11 cellular contexts compared by ENCODE assay signal in genomic region chr1:47416319-47417128, GRCh38. TPM values are rescaled to one million over a fixed set of nuclear protein-coding genes. Genes with fewer than 3 reads are reported as not detected.
DNase-seq lines count a peak whose midpoint lies in the region; ATAC-seq and TF ChIP-seq lines count a peak whose summit lies in the region.
"Had no signal": no experiment of that assay in that cellular context is flagged by ENCODE, and none has a peak within 500 bp of the region (broad histone marks: within the 10 kb centered on the region; RNA-seq: fewer than 3 reads in every experiment).

No MANE protein-coding gene starts in this region.

- POLR2A ChIA-PET in HEK293T (lab: Yijun Ruan, JAX): no interaction called here

- H3K36me3 ChIP-seq in iPS-15b (ENCODE audit: control insufficient read depth, insufficient read depth, low read length): no peaks in the 10 kb centered on the region
- no peaks in the 10 kb centered on the region for H3K36me3 ChIP-seq in suprapubic skin

- H3K9me3 ChIP-seq in iPS-15b (ENCODE audit: control insufficient read depth, insufficient read depth, low read length) (no peaks in the 10 kb centered on the region), suprapubic skin (no peaks in the 10 kb centered on the region)

- ATAC-seq in activated T-cell treated with anti-CD3 and anti-CD28 coated beads, Interleukin-2, amount 50 U/mL, for 4 hours: peak; percentile 64 to 73
- ATAC-seq in GM18909 (IDR thresholded peaks at IDR 0.05; ENCODE audit: poor library complexity, unreplicated experiment) (no peak), HG02840 (IDR thresholded peaks at IDR 0.05; ENCODE audit: low FRiP score, unreplicated experiment) (no peak)

- H3K36me3 Mint-ChIP-seq in activated T-cell treated with anti-CD3 and anti-CD28 coated beads, Interleukin-2, amount 50 U/mL, for 4 hours (ENCODE audit: insufficient read depth): no peaks in the 10 kb centered on the region
- H3K36me3 Mint-ChIP-seq in activated T-helper 2 cell treated with anti-CD3 and anti-CD28 coated beads, Interferon-gamma antibody, Interleukin-2, Interleukin-4, amounts not matched to agents 10 μg/mL and 5 μg/mL and 100 μg/mL, durations not matched to agents 14 hours and 24 hours and 36 hours (ENCODE audit: low read depth): no peaks in the 10 kb centered on the region

- H3K4me3 ChIP-seq in iPS-15b (ENCODE audit: low read depth, low read length) (peak overlapping the region; percentile 46), suprapubic skin (peak overlapping the region; percentile 45)

- DNase-seq in activated T-cell treated with anti-CD3 and anti-CD28 coated beads, Interleukin-2, amount 50 U/mL, for 4 hours: no peak
- no peak for DNase-seq in activated T-cell treated with anti-CD3 and anti-CD28 coated beads, Interleukin-2, amount 50 U/mL, for 1 hour
- DNase-seq in activated T-helper 2 cell treated with anti-CD3 and anti-CD28 coated beads, Interferon-gamma antibody, Interleukin-2, Interleukin-4, amounts not matched to agents 10 μg/mL and 5 μg/mL and 100 μg/mL, durations not matched to agents 14 hours and 24 hours and 36 hours (ENCODE audit: low spot score): no peak
- DNase-seq in suprapubic skin (ENCODE audit: low spot score in 2 of 2): no peak
- no peak for DNase-seq in HEK293T (ENCODE audit: extremely low spot score)
- DNase-seq: COR-L47, naive B cell had no signal

- H3K9me3 Mint-ChIP-seq in activated T-cell treated with anti-CD3 and anti-CD28 coated beads, Interleukin-2, amount 50 U/mL, for 4 hours: no peaks in the 10 kb centered on the region
- no peaks in the 10 kb centered on the region for H3K9me3 Mint-ChIP-seq in activated T-helper 2 cell treated with anti-CD3 and anti-CD28 coated beads, Interferon-gamma antibody, Interleukin-2, Interleukin-4, amounts not matched to agents 10 μg/mL and 5 μg/mL and 100 μg/mL, durations not matched to agents 14 hours and 24 hours and 36 hours

- no peak overlapping the region for H3K27ac Mint-ChIP-seq in activated T-helper 2 cell treated with anti-CD3 and anti-CD28 coated beads, Interferon-gamma antibody, Interleukin-2, Interleukin-4, amounts not matched to agents 10 μg/mL and 5 μg/mL and 100 μg/mL, durations not matched to agents 14 hours and 24 hours and 36 hours

- H3K4me1 Mint-ChIP-seq in activated T-cell treated with anti-CD3 and anti-CD28 coated beads, Interleukin-2, amount 50 U/mL, for 4 hours (ENCODE audit: low read depth): peaks cover 2% of the 10 kb centered on the region
- H3K4me1 Mint-ChIP-seq in activated T-helper 2 cell treated with anti-CD3 and anti-CD28 coated beads, Interferon-gamma antibody, Interleukin-2, Interleukin-4, amounts not matched to agents 10 μg/mL and 5 μg/mL and 100 μg/mL, durations not matched to agents 14 hours and 24 hours and 36 hours (ENCODE audit: low read depth): peaks cover 4% of the 10 kb centered on the region

- no peaks in the 10 kb centered on the region for H3K4me1 ChIP-seq in iPS-15b (ENCODE audit: control insufficient read depth, insufficient read depth, low read length)
- H3K4me1 ChIP-seq in suprapubic skin: peaks cover 9% of the 10 kb centered on the region

- no peak for TF ChIP-seq CTCF in suprapubic skin (IDR thresholded peaks at IDR 0.05)

- no peak for TF ChIP-seq POLR2A in suprapubic skin (IDR thresholded peaks at IDR 0.05)

- intact Hi-C loops in activated T-helper 2 cell treated with anti-CD3 and anti-CD28 coated beads, Interferon-gamma antibody, Interleukin-2, Interleukin-4, amounts not matched to agents 10 μg/mL and 5 μg/mL and 100 μg/mL, durations not matched to agents 14 hours and 24 hours and 36 hours (cut with micrococcal nuclease): loop anchor here (2.0 kb wide), 2 partner anchors 20 to 28 kb away; no protein-coding TSS in a partner anchor

- peaks cover 86% of the 10 kb centered on the region for H3K27me3 ChIP-seq in iPS-15b (ENCODE audit: control insufficient read depth, insufficient read depth, low read length)
- peaks cover 53% of the 10 kb centered on the region for H3K27me3 ChIP-seq in suprapubic skin

- 5% methylated on average over 36 of the region's 126 CpGs for WGBS in suprapubic skin

- no peak overlapping the region for H3K27ac ChIP-seq in suprapubic skin

- CTCF ChIA-PET in HEK293T (lab: Yijun Ruan, JAX): no interaction called here

- TF ChIP-seq EP300 in suprapubic skin (IDR thresholded peaks at IDR 0.05): no peak

- H3K9ac ChIP-seq in iPS-15b (ENCODE audit: low read depth, low read length): no peak overlapping the region

- H3K27me3 Mint-ChIP-seq in activated T-cell treated with anti-CD3 and anti-CD28 coated beads, Interleukin-2, amount 50 U/mL, for 4 hours (ENCODE audit: low read depth): peaks cover 49% of the 10 kb centered on the region
- peaks cover 68% of the 10 kb centered on the region for H3K27me3 Mint-ChIP-seq in activated T-helper 2 cell treated with anti-CD3 and anti-CD28 coated beads, Interferon-gamma antibody, Interleukin-2, Interleukin-4, amounts not matched to agents 10 μg/mL and 5 μg/mL and 100 μg/mL, durations not matched to agents 14 hours and 24 hours and 36 hours (ENCODE audit: low read depth)

- peak overlapping the region; percentile 48 for H3K4me3 Mint-ChIP-seq in activated T-cell treated with anti-CD3 and anti-CD28 coated beads, Interleukin-2, amount 50 U/mL, for 4 hours
- H3K4me3 Mint-ChIP-seq in activated T-helper 2 cell treated with anti-CD3 and anti-CD28 coated beads, Interferon-gamma antibody, Interleukin-2, Interleukin-4, amounts not matched to agents 10 μg/mL and 5 μg/mL and 100 μg/mL, durations not matched to agents 14 hours and 24 hours and 36 hours (ENCODE audit: low read depth): peak overlapping the region; percentile 43

TF ChIP-seq in HEK293T, 16 proteins besides CTCF, POLR2A, EP300 and RAD21:
- TF ChIP-seq SP1 (IDR thresholded peaks at IDR 0.05): no peak
- no peak for TF ChIP-seq ELF4 (IDR thresholded peaks at IDR 0.05)
- no peak for TF ChIP-seq TARDBP (IDR thresholded peaks at IDR 0.05)
- no peak for TF ChIP-seq LEF1 (IDR thresholded peaks at IDR 0.05; ENCODE audit: borderline replicate concordance)
- no peak for TF ChIP-seq NFRKB (IDR thresholded peaks at IDR 0.05)
- TF ChIP-seq L3MBTL2 (conservative IDR thresholded peaks at IDR 0.05): no peak
- TF ChIP-seq BHLHE40 (IDR thresholded peaks at IDR 0.05; ENCODE audit: borderline replicate concordance): no peak

RNA-seq across cellular contexts. Expression of gene FOXE3, which starts 0.4 kb away (rescaled TPM):
- total RNA-seq in activated T-cell treated with anti-CD3 and anti-CD28 coated beads, Interleukin-2, amount 50 U/mL, for 4 hours: not detected
- not detected in 2 replicates for total RNA-seq in activated T-helper 2 cell treated with anti-CD3 and anti-CD28 coated beads, Interferon-gamma antibody, Interleukin-2, Interleukin-4, amounts not matched to agents 10 μg/mL and 5 μg/mL and 100 μg/mL, durations not matched to agents 14 hours and 24 hours and 36 hours
- not detected for total RNA-seq in suprapubic skin
- total RNA-seq: HT1080 had no signal

RNA-seq across cellular contexts. Expression of gene FOXD2, which starts 21.3 kb away (rescaled TPM):
- total RNA-seq in activated T-cell treated with anti-CD3 and anti-CD28 coated beads, Interleukin-2, amount 50 U/mL, for 4 hours: under 1 TPM in 2 of 3 donors, not detected in 1; 0.16 to 0.19 TPM
- total RNA-seq in activated T-helper 2 cell treated with anti-CD3 and anti-CD28 coated beads, Interferon-gamma antibody, Interleukin-2, Interleukin-4, amounts not matched to agents 10 μg/mL and 5 μg/mL and 100 μg/mL, durations not matched to agents 14 hours and 24 hours and 36 hours: 0.11 and 0.18 TPM in 2 replicates
- total RNA-seq in suprapubic skin: under 1 TPM in 3 of 4 donors, not detected in 1; 0.34 to 0.39 (median 0.38) TPM

Comparison
In these comparisons a context has a peak if more than half of its experiments do, and no peak if none do; other contexts are left out.
1. ATAC-seq: peak in activated T-cell treated with anti-CD3 and anti-CD28 coated beads, Interleukin-2, amount 50 U/mL, for 4 hours (2 of 2); none in GM18909 (single experiment) and HG02840 (single experiment).